1 cellular context compared by ENCODE assay signal in genomic region chr17:76079577-76080206, GRCh38.
TF ChIP-seq lines count a peak whose summit lies in the region.

No MANE protein-coding gene starts in this region.

TF ChIP-seq in GM12878, 131 proteins besides CTCF, POLR2A, EP300 and RAD21:
- no peak for TF ChIP-seq DPF2 (IDR thresholded peaks at IDR 0.05)
- peak; percentile 42 for TF ChIP-seq POLR2AphosphoS2 (IDR thresholded peaks at IDR 0.05; ENCODE audit: low read depth, low read length)
- TF ChIP-seq HSF1 (IDR thresholded peaks at IDR 0.05; ENCODE audit: low read depth, low read length) = no peak
- TF ChIP-seq YY1 (IDR thresholded peaks at IDR 0.05; ENCODE audit: low read depth, low read length) = no peak
- TF ChIP-seq NFIC (IDR thresholded peaks at IDR 0.05; ENCODE audit: low read depth, low read length) = no peak
- no peak for TF ChIP-seq SMAD1 (IDR thresholded peaks at IDR 0.05; ENCODE audit: low read depth, partially characterized antibody)
- no peak for TF ChIP-seq SMC3 (IDR thresholded peaks at IDR 0.05; ENCODE audit: borderline replicate concordance, low read length)
- no peak for TF ChIP-seq CBX5 (IDR thresholded peaks at IDR 0.05; ENCODE audit: low read depth)
TF ChIP-seq in GM12878: peak in this region for 1.
